In the genomic region with DNA sequence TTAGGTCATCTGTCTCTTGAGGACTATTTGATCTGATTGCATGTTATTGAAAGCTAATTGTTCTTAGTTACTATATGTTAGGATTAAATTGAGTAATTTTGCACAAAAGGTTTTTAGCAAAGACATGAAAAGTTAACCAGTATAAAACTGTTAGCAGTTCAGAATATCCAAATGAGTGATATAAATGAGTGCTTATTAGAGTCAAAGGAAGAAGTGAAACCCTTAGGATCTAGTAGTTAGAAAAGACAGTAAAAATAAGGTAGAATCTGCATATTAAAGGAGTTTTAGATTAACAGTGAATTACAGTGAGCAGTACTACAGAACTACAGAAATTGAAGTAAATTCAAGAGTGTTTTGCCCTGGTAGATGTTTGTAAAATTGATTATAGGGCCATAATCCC, we compare ENCODE assay signal across 1 cellular context.
TF ChIP-seq lines count a peak whose summit lies in the region.

No MANE protein-coding gene starts in this region.

TF ChIP-seq in HepG2, 621 proteins besides CTCF, POLR2A, EP300 and RAD21:
- no peak for TF ChIP-seq SMAD1 (CRISPR knock-in tag; IDR thresholded peaks at IDR 0.05; ENCODE audit: borderline replicate concordance, low read depth)
- TF ChIP-seq POLR2AphosphoS2 (IDR thresholded peaks at IDR 0.05; ENCODE audit: low read depth, low read length), result no peak
- TF ChIP-seq, protein P1, sequence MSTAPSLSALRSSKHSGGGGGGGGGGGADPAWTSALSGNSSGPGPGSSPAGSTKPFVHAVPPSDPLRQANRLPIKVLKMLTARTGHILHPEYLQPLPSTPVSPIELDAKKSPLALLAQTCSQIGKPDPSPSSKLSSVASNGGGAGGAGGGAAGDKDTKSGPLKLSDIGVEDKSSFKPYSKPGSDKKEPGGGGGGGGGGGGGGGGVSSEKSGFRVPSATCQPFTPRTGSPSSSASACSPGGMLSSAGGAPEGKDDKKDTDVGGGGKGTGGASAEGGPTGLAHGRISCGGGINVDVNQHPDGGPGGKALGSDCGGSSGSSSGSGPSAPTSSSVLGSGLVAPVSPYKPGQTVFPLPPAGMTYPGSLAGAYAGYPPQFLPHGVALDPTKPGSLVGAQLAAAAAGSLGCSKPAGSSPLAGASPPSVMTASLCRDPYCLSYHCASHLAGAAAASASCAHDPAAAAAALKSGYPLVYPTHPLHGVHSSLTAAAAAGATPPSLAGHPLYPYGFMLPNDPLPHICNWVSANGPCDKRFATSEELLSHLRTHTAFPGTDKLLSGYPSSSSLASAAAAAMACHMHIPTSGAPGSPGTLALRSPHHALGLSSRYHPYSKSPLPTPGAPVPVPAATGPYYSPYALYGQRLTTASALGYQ (CRISPR knock-in tag; IDR thresholded peaks at IDR 0.05), result no peak
- no peak for TF ChIP-seq PPARG (CRISPR knock-in tag; conservative IDR thresholded peaks at IDR 0.05)
